In genomic region chr1:226655251-226656163, GRCh38 we compare ENCODE assay signal across 12 cellular contexts.
DNase-seq lines count a peak whose midpoint lies in the region; ATAC-seq and TF ChIP-seq lines count a peak whose summit lies in the region.
"Had no signal": no experiment of that assay in that cellular context is flagged by ENCODE, and none has a peak within 500 bp of the region (broad histone marks: within the 10 kb centered on the region; RNA-seq: fewer than 3 reads in every experiment).

No MANE protein-coding gene starts in this region.

- no peaks in the 10 kb centered on the region for H3K27me3 ChIP-seq in SJCRH30

- no peaks in the 10 kb centered on the region for H3K9me3 ChIP-seq in SJCRH30 (replicated peaks)
- H3K9me3 ChIP-seq: HAP-1 had no signal

- no peak for ATAC-seq in HG02623 (IDR thresholded peaks at IDR 0.05; ENCODE audit: unreplicated experiment)

- no peak for TF ChIP-seq CTCF in GM12875 (IDR thresholded peaks at IDR 0.05; ENCODE audit: borderline replicate concordance, insufficient read depth, low read depth, low read length)

- H3K36me3 ChIP-seq in SJCRH30, result no peaks in the 10 kb centered on the region
- H3K36me3 ChIP-seq: HAP-1 had no signal

- H3K27ac ChIP-seq in SJCRH30, result peak overlapping the region; percentile 75; the same call in 1 of the 2 replicates

- DNase-seq in A172 (ENCODE audit: low spot score), result peak; percentile 68
- DNase-seq in SJCRH30, result peak; percentile 52 to 58
- peak; percentile 69 for DNase-seq in iPS-NIHi11 (ENCODE audit: low spot score)
- DNase-seq in NCI-H524 (lab: John Stamatoyannopoulos, UW), result no peak
- no peak for DNase-seq in putamen (ENCODE audit: low spot score)
- DNase-seq in activated CD8-positive, alpha-beta memory T cell treated with anti-CD3 and anti-CD28 coated beads for 24 hours, result no peak
- DNase-seq: activated gamma-delta T cell; GDM1; stimulated activated CD4-positive, alpha-beta T cell treated with anti-CD3 and anti-CD28 coated beads, Interleukin-15, amount 100 ng/mL, for 24 hours had no signal

- H3K4me1 ChIP-seq in SJCRH30, result peaks cover 57% of the 10 kb centered on the region

- H3K4me3 ChIP-seq in GM12875 (ENCODE audit: low read depth, low read length) (peak overlapping the region; percentile 21), SJCRH30 (no peak overlapping the region)
- H3K4me3 ChIP-seq: HAP-1 had no signal

Comparison
In these comparisons a context has a peak if more than half of its experiments do, and no peak if none do; other contexts are left out.
1. DNase-seq: peak in A172 (single experiment), SJCRH30 (2 of 2) and iPS-NIHi11 (single experiment); none in NCI-H524 (0 of 2), putamen (single experiment) and activated CD8-positive, alpha-beta memory T cell treated with anti-CD3 and anti-CD28 coated beads for 24 hours (single experiment).